Comparison of ENCODE assay signal across 8 cellular contexts in genomic region chr19:33376423-33376822, GRCh38. TPM values are rescaled to one million over a fixed set of nuclear protein-coding genes. Genes with fewer than 3 reads are reported as not detected.
DNase-seq lines count a peak whose midpoint lies in the region; ATAC-seq, FAIRE-seq and TF ChIP-seq lines count a peak whose summit lies in the region.

No MANE protein-coding gene starts in this region.

- H3K4me1 Mint-ChIP-seq in activated naive CD8-positive, alpha-beta T cell (ENCODE audit: low read depth): peaks cover 64% of the 10 kb centered on the region

- H3K9me3 Mint-ChIP-seq in activated naive CD8-positive, alpha-beta T cell (ENCODE audit: low read depth): no peaks in the 10 kb centered on the region

- peak; percentile 82 for DNase-seq in H54 (ENCODE audit: insufficient read length, low spot score)
- peak; percentile 94 for DNase-seq in right atrium auricular region (ENCODE audit: low spot score)
- DNase-seq in smooth muscle cell of the brain vasculature (ENCODE audit: low read depth, low spot score): peak; percentile 64
- DNase-seq in putamen (ENCODE audit: low spot score): no peak

- no peaks in the 10 kb centered on the region for H3K9me3 ChIP-seq in right atrium auricular region

- H3K36me3 Mint-ChIP-seq in activated naive CD8-positive, alpha-beta T cell: peaks cover 10% of the 10 kb centered on the region

- H3K4me3 Mint-ChIP-seq in activated naive CD8-positive, alpha-beta T cell: peak overlapping the region; percentile 97

- H3K27ac Mint-ChIP-seq in activated naive CD8-positive, alpha-beta T cell: no peak overlapping the region

- no peak overlapping the region for H3K4me3 ChIP-seq in right atrium auricular region

- H3K27ac ChIP-seq in right atrium auricular region: peak overlapping the region in 1 of 2 donors; percentile 58

- H3K27me3 ChIP-seq in right atrium auricular region: no peaks in the 10 kb centered on the region

- peak; percentile 85 for FAIRE-seq in H54 (lab: Jason Lieb, UNC)

- H3K36me3 ChIP-seq in right atrium auricular region: peaks cover 13% of the 10 kb centered on the region

- TF ChIP-seq CTCF in right atrium auricular region (IDR thresholded peaks at IDR 0.05): no peak

- H3K27me3 Mint-ChIP-seq in activated naive CD8-positive, alpha-beta T cell: no peaks in the 10 kb centered on the region

- no peak for TF ChIP-seq POLR2A in H54 (IDR thresholded peaks at IDR 0.05; ENCODE audit: low read depth, low read length)

- H3K4me1 ChIP-seq in right atrium auricular region: peaks cover 0 to 44% of the 10 kb centered on the region in 2 donors

- ATAC-seq in HG03196 (IDR thresholded peaks at IDR 0.05; ENCODE audit: unreplicated experiment): no peak
- no peak for ATAC-seq in HG02642 (IDR thresholded peaks at IDR 0.05; ENCODE audit: poor library complexity, unreplicated experiment)
- ATAC-seq in GM19351 (IDR thresholded peaks at IDR 0.05; ENCODE audit: unreplicated experiment): no peak

RNA-seq across cellular contexts. Expression of gene CEBPG, which starts 2.9 kb away (rescaled TPM):
- total RNA-seq in right atrium auricular region: 10 to 100 TPM; 12.9 to 15.2 TPM
